In the genomic region with DNA sequence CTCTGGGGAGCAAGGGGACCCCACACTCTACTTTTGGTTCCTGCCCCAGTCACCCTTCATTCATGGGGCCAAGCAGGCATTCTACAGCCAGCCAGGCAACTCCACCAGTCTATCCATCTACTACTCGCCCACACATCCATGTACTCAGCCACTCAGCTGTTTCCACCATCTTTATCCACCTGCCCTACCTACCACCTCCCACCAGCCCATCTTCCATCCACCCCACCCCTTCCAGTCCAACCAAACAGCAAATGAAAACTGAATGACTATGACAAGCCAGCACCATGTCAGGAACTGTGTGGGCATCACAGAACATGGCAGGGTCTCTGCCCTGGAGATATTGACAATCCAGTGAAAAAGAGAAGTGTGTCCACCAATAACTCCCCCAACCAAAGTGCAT, we compare ENCODE assay signal across 1 cellular context.
TF ChIP-seq lines count a peak whose summit lies in the region.

No MANE protein-coding gene starts in this region.

TF ChIP-seq in IMR-90, 13 proteins besides CTCF, POLR2A, EP300 and RAD21 (continued from another document):
- TF ChIP-seq, protein P1, sequence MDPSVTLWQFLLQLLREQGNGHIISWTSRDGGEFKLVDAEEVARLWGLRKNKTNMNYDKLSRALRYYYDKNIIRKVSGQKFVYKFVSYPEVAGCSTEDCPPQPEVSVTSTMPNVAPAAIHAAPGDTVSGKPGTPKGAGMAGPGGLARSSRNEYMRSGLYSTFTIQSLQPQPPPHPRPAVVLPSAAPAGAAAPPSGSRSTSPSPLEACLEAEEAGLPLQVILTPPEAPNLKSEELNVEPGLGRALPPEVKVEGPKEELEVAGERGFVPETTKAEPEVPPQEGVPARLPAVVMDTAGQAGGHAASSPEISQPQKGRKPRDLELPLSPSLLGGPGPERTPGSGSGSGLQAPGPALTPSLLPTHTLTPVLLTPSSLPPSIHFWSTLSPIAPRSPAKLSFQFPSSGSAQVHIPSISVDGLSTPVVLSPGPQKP (IDR thresholded peaks at IDR 0.05; ENCODE audit: borderline replicate concordance, low read depth, low read length): no peak
- TF ChIP-seq MAZ (IDR thresholded peaks at IDR 0.05; ENCODE audit: borderline replicate concordance, low read depth, low read length) (no peak), MAFK (IDR thresholded peaks at IDR 0.05; ENCODE audit: low read depth, low read length) (no peak), CHD1 (IDR thresholded peaks at IDR 0.05; ENCODE audit: low read depth, low read length) (no peak), SMC3 (IDR thresholded peaks at IDR 0.05; ENCODE audit: low read depth, low read length) (no peak), MXI1 (IDR thresholded peaks at IDR 0.05; ENCODE audit: borderline replicate concordance, low read depth, low read length) (no peak), FOS (IDR thresholded peaks at IDR 0.05; ENCODE audit: low read depth, low read length) (no peak), RFX5 (IDR thresholded peaks at IDR 0.05; ENCODE audit: low read depth, low read length) (no peak)
- TF ChIP-seq, protein P2, sequence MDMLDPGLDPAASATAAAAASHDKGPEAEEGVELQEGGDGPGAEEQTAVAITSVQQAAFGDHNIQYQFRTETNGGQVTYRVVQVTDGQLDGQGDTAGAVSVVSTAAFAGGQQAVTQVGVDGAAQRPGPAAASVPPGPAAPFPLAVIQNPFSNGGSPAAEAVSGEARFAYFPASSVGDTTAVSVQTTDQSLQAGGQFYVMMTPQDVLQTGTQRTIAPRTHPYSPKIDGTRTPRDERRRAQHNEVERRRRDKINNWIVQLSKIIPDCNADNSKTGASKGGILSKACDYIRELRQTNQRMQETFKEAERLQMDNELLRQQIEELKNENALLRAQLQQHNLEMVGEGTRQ (IDR thresholded peaks at IDR 0.05; ENCODE audit: low read depth, low read length): no peak
